40 cellular contexts compared by ENCODE assay signal in genomic region chr13:19572280-19572679, GRCh38. TPM values are rescaled to one million over a fixed set of nuclear protein-coding genes. Genes with fewer than 3 reads are reported as not detected.
"Had no signal": no experiment of that assay in that cellular context is flagged by ENCODE, and none has a peak within 500 bp of the region (broad histone marks: within the 10 kb centered on the region; RNA-seq: fewer than 3 reads in every experiment).

No MANE protein-coding gene starts in this region.

- H3K27ac ChIP-seq: adrenal gland, ascending aorta, body of pancreas, brain microvascular endothelial cell, breast epithelium, cardiac muscle cell had no signal

- DNase-seq: activated effector memory CD4-positive, alpha-beta T cell treated with anti-CD3 and anti-CD28 coated beads, Interleukin-2, amount 50 U/mL, for 16 hours; activated effector memory CD4-positive, alpha-beta T cell treated with Interleukin-2 at 50 U/mL for 16 hours; activated gamma-delta T cell; activated gamma-delta T cell treated with Interleukin-2 at 50 U/mL for 16 hours; activated naive CD4-positive, alpha-beta T cell; activated naive CD4-positive, alpha-beta T cell treated with anti-CD3 and anti-CD28 coated beads for 36 hours; activated naive CD4-positive, alpha-beta T cell treated with anti-CD3 and anti-CD28 coated beads, Interleukin-2, amount 10 ng/mL, durations not matched to agents 7 days and 5 days; activated naive CD4-positive, alpha-beta T cell treated with anti-CD3 and anti-CD28 coated beads, Interleukin-2, amount 50 U/mL, for 16 hours; activated naive CD4-positive, alpha-beta T cell treated with Interleukin-2 at 50 U/mL for 16 hours; activated naive CD8-positive, alpha-beta T cell treated with anti-CD3 and anti-CD28 coated beads for 36 hours; activated naive CD8-positive, alpha-beta T cell treated with anti-CD3 and anti-CD28 coated beads, Interleukin-2, amount 10 ng/mL, durations not matched to agents 7 days and 5 days; activated naive CD8-positive, alpha-beta T cell treated with anti-CD3 and anti-CD28 coated beads, Interleukin-2, amount 50 U/mL, for 24 hours; activated T-cell treated with anti-CD3 and anti-CD28 coated beads, Interleukin-2, amount 50 U/mL, for 1 hour; activated T-cell treated with anti-CD3 and anti-CD28 coated beads, Interleukin-2, amount 50 U/mL, for 24 hours; activated T-cell treated with anti-CD3 and anti-CD28 coated beads, Interleukin-2, amount 50 U/mL, for 4 hours; activated T-cell treated with anti-CD3 and anti-CD28 coated beads, Interleukin-2, amount 50 U/mL, for 48 hours; activated T-cell treated with anti-CD3 and anti-CD28 coated beads, Interleukin-2, amount 50 U/mL, for 72 hours; adrenal gland; amniotic stem cell; amygdala; anterior cingulate cortex; aorta; body of pancreas; brain microvascular endothelial cell; caudate nucleus; central memory CD4-positive, alpha-beta T cell; cerebellar nuclear complex had no signal

- H3K27me3 ChIP-seq: adrenal gland, ascending aorta, body of pancreas, brain microvascular endothelial cell, breast epithelium, cardiac muscle cell had no signal

- FAIRE-seq: astrocyte, bronchial epithelial cell had no signal

- H3K4me1 ChIP-seq: adrenal gland, ascending aorta, body of pancreas, breast epithelium had no signal

- ATAC-seq: activated naive CD4-positive, alpha-beta T cell treated with anti-CD3 and anti-CD28 coated beads, Interleukin-2, amount 50 U/mL, for 72 hours; activated naive CD8-positive, alpha-beta T cell treated with anti-CD3 and anti-CD28 coated beads, Interleukin-2, amount 50 U/mL, for 24 hours; activated T-cell treated with anti-CD3 and anti-CD28 coated beads, Interleukin-2, amount 50 U/mL, for 4 hours; activated T-cell treated with anti-CD3 and anti-CD28 coated beads, Interleukin-2, amount 50 U/mL, for 72 hours; activated T-helper 17 cell treated with anti-CD3 and anti-CD28 coated beads, Interleukin-2, amount 50 U/mL, for 72 hours; body of pancreas had no signal

- H3K4me3 ChIP-seq: adrenal gland, ascending aorta, body of pancreas, breast epithelium, cardiac muscle cell had no signal

- H3K36me3 ChIP-seq: adrenal gland, ascending aorta, brain microvascular endothelial cell, breast epithelium, cardiac muscle cell had no signal

- H3K9me3 ChIP-seq: adrenal gland, ascending aorta, body of pancreas, breast epithelium had no signal

RNA-seq across cellular contexts. Expression of gene TPTE2, which starts 10.9 kb away (rescaled TPM):
- total RNA-seq: activated naive CD4-positive, alpha-beta T cell treated with anti-CD3 and anti-CD28 coated beads for 36 hours; activated naive CD8-positive, alpha-beta T cell treated with anti-CD3 and anti-CD28 coated beads for 36 hours; activated naive CD8-positive, alpha-beta T cell treated with anti-CD3 and anti-CD28 coated beads, Interleukin-2, amount 10 ng/mL, durations not matched to agents 7 days and 5 days; activated T-cell treated with anti-CD3 and anti-CD28 coated beads, Interleukin-2, amount 50 U/mL, for 4 hours; activated T-helper 1 cell treated with anti-CD3 and anti-CD28 coated beads, Interleukin-12 subunit alpha, Interleukin-12 subunit beta, Interleukin-2, Interleukin-4 antibody, amounts not matched to agents 30 ng/mL and 10 ng/mL and 1 ng/mL, durations not matched to agents 14 hours and 24 hours and 36 hours; activated T-helper 2 cell treated with anti-CD3 and anti-CD28 coated beads, Interferon-gamma antibody, Interleukin-2, Interleukin-4, amounts not matched to agents 10 μg/mL and 5 μg/mL and 100 μg/mL, durations not matched to agents 14 hours and 24 hours and 36 hours; ascending aorta; astrocyte; body of pancreas; bronchial epithelial cell; cardiac septum; cerebellum; chondrocyte had no signal
- polyA plus RNA-seq: adipose tissue, cardiac muscle cell had no signal
